ENCODE assay signal across 13 cellular contexts in the genomic region with DNA sequence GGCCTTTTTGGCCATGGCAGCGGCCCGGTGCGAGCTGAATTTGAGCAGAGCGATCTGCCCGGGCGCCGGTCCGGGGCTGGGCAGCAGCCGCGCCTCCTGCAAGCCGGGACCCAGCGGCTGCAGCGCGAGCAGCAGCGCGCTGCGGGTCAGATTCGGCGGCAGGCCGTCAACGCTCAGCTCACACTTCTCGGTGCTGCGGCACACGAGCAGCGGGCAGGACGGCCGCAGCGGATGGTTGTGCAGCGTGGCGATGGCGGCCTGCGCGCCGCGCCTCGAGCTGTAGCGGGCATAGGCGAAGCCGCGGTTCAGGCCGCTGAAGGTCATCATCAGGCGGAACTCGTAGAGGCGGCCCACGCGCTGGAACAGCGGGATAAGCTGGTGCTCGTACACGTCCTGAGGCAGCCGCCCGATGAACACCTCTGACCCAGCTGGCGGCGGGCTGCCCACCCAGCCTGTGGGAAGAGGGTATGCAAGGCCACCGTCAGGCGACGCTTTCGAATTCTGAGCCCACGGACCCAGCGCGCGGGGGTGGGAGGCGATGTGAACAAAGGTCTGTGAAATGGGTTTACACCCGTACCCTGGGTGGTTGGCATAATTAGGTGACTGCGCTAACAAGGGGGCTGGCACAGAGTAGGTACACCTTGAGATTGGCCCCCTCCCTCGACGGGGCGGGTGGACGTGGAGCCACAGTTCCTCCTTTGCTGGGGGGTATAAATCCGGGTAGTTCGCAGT. TPM values are rescaled to one million over a fixed set of nuclear protein-coding genes. Genes with fewer than 3 reads are reported as not detected.
DNase-seq lines count a peak whose midpoint lies in the region; ATAC-seq and TF ChIP-seq lines count a peak whose summit lies in the region.
"Had no signal": no experiment of that assay in that cellular context is flagged by ENCODE, and none has a peak within 500 bp of the region (broad histone marks: within the 10 kb centered on the region; RNA-seq: fewer than 3 reads in every experiment).

No MANE protein-coding gene starts in this region.

- no peak for DNase-seq in activated T-cell treated with anti-CD3 and anti-CD28 coated beads, Interleukin-2, amount 50 U/mL, for 4 hours
- no peak for DNase-seq in activated T-cell treated with anti-CD3 and anti-CD28 coated beads, Interleukin-2, amount 50 U/mL, for 48 hours
- peak; percentile 37 for DNase-seq in adipocyte (ENCODE audit: low read depth)
- peak; percentile 41 for DNase-seq in testis
- DNase-seq in T-helper 17 cell = no peak
- DNase-seq in NCI-H526 treated with DMSO at 0.1 percent for 48 hours (lab: John Stamatoyannopoulos, UW) = no peak
- DNase-seq in NCI-H2029 treated with DMSO at 0.1 percent for 48 hours (lab: John Stamatoyannopoulos, UW) = no peak
- DNase-seq: effector CD4-positive, alpha-beta T cell; Karpas-422; mesendoderm had no signal

- ATAC-seq in activated T-cell treated with anti-CD3 and anti-CD28 coated beads, Interleukin-2, amount 50 U/mL, for 4 hours = peak; percentile 4 to 19
- no peak for ATAC-seq in T-helper 17 cell

- H3K36me3 ChIP-seq in adipocyte (ENCODE audit: control insufficient read depth, insufficient read depth, low read length, severe bottlenecking) (peaks cover 77% of the 10 kb centered on the region), iPS-15b (ENCODE audit: control insufficient read depth, insufficient read depth, low read length) (peaks cover 54% of the 10 kb centered on the region), testis (ENCODE audit: low read depth, missing control alignments) (no peaks in the 10 kb centered on the region)
- H3K36me3 ChIP-seq: uterus had no signal

- H3K4me3 ChIP-seq in adipocyte (ENCODE audit: low read length) (peak overlapping the region; percentile 31), iPS-15b (ENCODE audit: low read depth, low read length) (peak overlapping the region; percentile 26), testis (peak overlapping the region; percentile 38 to 39)
- H3K4me3 ChIP-seq: BLaER1 treated with 17β-estradiol and CSF1 and Interleukin-3, amounts not matched to agents 10 nM and 100 nM; uterus had no signal

- WGBS in testis, 2 donors = 46 to 61% methylated on average over 15 to 70 of the region's 70 CpGs

- no peaks in the 10 kb centered on the region for H3K27me3 ChIP-seq in adipocyte (replicated peaks; ENCODE audit: control insufficient read depth, insufficient read depth, low read length)
- H3K27me3 ChIP-seq in iPS-15b (ENCODE audit: control insufficient read depth, insufficient read depth, low read length) = no peaks in the 10 kb centered on the region
- H3K27me3 ChIP-seq in testis = no peaks in the 10 kb centered on the region
- H3K27me3 ChIP-seq: BLaER1 treated with 17β-estradiol and CSF1 and Interleukin-3, amounts not matched to agents 10 nM and 100 nM; uterus had no signal

- TF ChIP-seq CTCF in testis (IDR thresholded peaks at IDR 0.05) = no peak

- no peak overlapping the region for H3K4me3 Mint-ChIP-seq in activated T-cell treated with anti-CD3 and anti-CD28 coated beads, Interleukin-2, amount 50 U/mL, for 4 hours
- H3K4me3 Mint-ChIP-seq in T-helper 17 cell = no peak overlapping the region

- no peak overlapping the region for H3K27ac ChIP-seq in testis
- H3K27ac ChIP-seq: BLaER1 treated with 17β-estradiol and CSF1 and Interleukin-3, amounts not matched to agents 10 nM and 100 nM; uterus had no signal

- H3K9me3 ChIP-seq in adipocyte (ENCODE audit: control insufficient read depth, low read length) = no peaks in the 10 kb centered on the region
- no peaks in the 10 kb centered on the region for H3K9me3 ChIP-seq in iPS-15b (ENCODE audit: control insufficient read depth, insufficient read depth, low read length)
- H3K9me3 ChIP-seq in testis = no peaks in the 10 kb centered on the region
- H3K9me3 ChIP-seq in T-helper 17 cell (ENCODE audit: control insufficient read depth, low read length, poor library complexity, severe bottlenecking) = no peaks in the 10 kb centered on the region
- H3K9me3 ChIP-seq: BLaER1 treated with 17β-estradiol and CSF1 and Interleukin-3, amounts not matched to agents 10 nM and 100 nM; uterus had no signal

- H3K4me1 ChIP-seq in adipocyte (ENCODE audit: control insufficient read depth, insufficient read depth, low read length) (no peaks in the 10 kb centered on the region), iPS-15b (ENCODE audit: control insufficient read depth, insufficient read depth, low read length) (peaks cover 4% of the 10 kb centered on the region), testis (no peaks in the 10 kb centered on the region)
- H3K4me1 ChIP-seq: uterus had no signal

- TF ChIP-seq POLR2A in testis (IDR thresholded peaks at IDR 0.05) = no peak

- H3K4me1 Mint-ChIP-seq in activated T-cell treated with anti-CD3 and anti-CD28 coated beads, Interleukin-2, amount 50 U/mL, for 4 hours (ENCODE audit: low read depth) = peaks cover 4% of the 10 kb centered on the region
- H3K4me1 Mint-ChIP-seq in T-helper 17 cell = peaks cover 6% of the 10 kb centered on the region

- intact Hi-C loops in testis (cut with DNase I; ENCODE audit: low total_unique reads) = no loop called here

- H3K27me3 Mint-ChIP-seq in activated T-cell treated with anti-CD3 and anti-CD28 coated beads, Interleukin-2, amount 50 U/mL, for 4 hours (ENCODE audit: low read depth) = no peaks in the 10 kb centered on the region
- no peaks in the 10 kb centered on the region for H3K27me3 Mint-ChIP-seq in T-helper 17 cell

- H3K9ac ChIP-seq in adipocyte (ENCODE audit: low read length) = no peak overlapping the region
- peak overlapping the region; percentile 37 for H3K9ac ChIP-seq in iPS-15b (ENCODE audit: low read depth, low read length)
- H3K9ac ChIP-seq: BLaER1 treated with 17β-estradiol and CSF1 and Interleukin-3, amounts not matched to agents 10 nM and 100 nM had no signal

- H3K27ac Mint-ChIP-seq in T-helper 17 cell = no peak overlapping the region

- H3K9me3 Mint-ChIP-seq in activated T-cell treated with anti-CD3 and anti-CD28 coated beads, Interleukin-2, amount 50 U/mL, for 4 hours = no peaks in the 10 kb centered on the region

- H3K36me3 Mint-ChIP-seq in activated T-cell treated with anti-CD3 and anti-CD28 coated beads, Interleukin-2, amount 50 U/mL, for 4 hours (ENCODE audit: insufficient read depth) = peaks cover 51% of the 10 kb centered on the region
- peaks cover 2% of the 10 kb centered on the region for H3K36me3 Mint-ChIP-seq in T-helper 17 cell (ENCODE audit: low read depth)

RNA-seq across cellular contexts. Expression of gene DND1, which starts 0.8 kb away (rescaled TPM):
- 1 to 10 TPM; 3.1 to 5.6 (median 4.5) TPM for total RNA-seq in activated T-cell treated with anti-CD3 and anti-CD28 coated beads, Interleukin-2, amount 50 U/mL, for 4 hours
- total RNA-seq in testis (10 to 100 TPM; 31.8 to 47.2 TPM), T-helper 17 cell (1 to 10 TPM; 1.2 to 1.9 TPM)
- polyA plus RNA-seq in testis (ENCODE audit: insufficient read depth, low read depth, low replicate concordance) = 21.8 TPM

RNA-seq across cellular contexts. Expression of gene WDR55, which starts 7.9 kb away (rescaled TPM):
- total RNA-seq in activated T-cell treated with anti-CD3 and anti-CD28 coated beads, Interleukin-2, amount 50 U/mL, for 4 hours = 10 to 100 TPM; 47.7 to 50.0 (median 49.5) TPM
- total RNA-seq in testis (10 to 100 TPM; 17.6 to 21.1 TPM), T-helper 17 cell (10 to 100 TPM; 34.8 to 36.3 TPM)
- polyA plus RNA-seq in testis (ENCODE audit: insufficient read depth, low read depth, low replicate concordance) = 11.7 TPM

RNA-seq across cellular contexts. Expression of gene HARS1, which starts 18.5 kb away (rescaled TPM):
- total RNA-seq in activated T-cell treated with anti-CD3 and anti-CD28 coated beads, Interleukin-2, amount 50 U/mL, for 4 hours = 100 to 1,000 TPM; 125 to 133 (median 131) TPM
- total RNA-seq in testis (10 to 100 TPM; 58.7 to 63.9 TPM), T-helper 17 cell (10 to 100 TPM; 44.8 to 49.3 TPM)
- 73.4 TPM for polyA plus RNA-seq in testis (ENCODE audit: insufficient read depth, low read depth, low replicate concordance)

RNA-seq across cellular contexts. Expression of gene HARS2, which starts 18.6 kb away (rescaled TPM):
- total RNA-seq in activated T-cell treated with anti-CD3 and anti-CD28 coated beads, Interleukin-2, amount 50 U/mL, for 4 hours = 10 to 100 TPM; 28.6 to 31.3 (median 29.5) TPM
- 10 to 100 TPM; 40.2 to 43.1 TPM for total RNA-seq in testis
- 30.8 TPM for polyA plus RNA-seq in testis (ENCODE audit: insufficient read depth, low read depth, low replicate concordance)
- total RNA-seq in T-helper 17 cell = 10 to 100 TPM; 33.5 to 34.9 TPM

RNA-seq across cellular contexts. Expression of gene IK, which starts 25.0 kb away (rescaled TPM):
- 100 to 1,000 TPM; 102 to 110 (median 106) TPM for total RNA-seq in activated T-cell treated with anti-CD3 and anti-CD28 coated beads, Interleukin-2, amount 50 U/mL, for 4 hours
- total RNA-seq in testis (100 to 1,000 TPM; 160 to 192 TPM), T-helper 17 cell (100 to 1,000 TPM; 168 to 172 TPM)
- 187 TPM for polyA plus RNA-seq in testis (ENCODE audit: insufficient read depth, low read depth, low replicate concordance)

Comparison
In these comparisons a context has a peak if more than half of its experiments do, and no peak if none do; other contexts are left out.
1. DNase-seq: peak in adipocyte (single experiment) and testis (single experiment); none in activated T-cell treated with anti-CD3 and anti-CD28 coated beads, Interleukin-2, amount 50 U/mL, for 4 hours (single experiment), activated T-cell treated with anti-CD3 and anti-CD28 coated beads, Interleukin-2, amount 50 U/mL, for 48 hours (0 of 2), T-helper 17 cell (0 of 3), NCI-H526 treated with DMSO at 0.1 percent for 48 hours (single experiment) and NCI-H2029 treated with DMSO at 0.1 percent for 48 hours (single experiment).
2. RNA of gene DND1, which starts 0.8 kb away (total RNA-seq): 31.8 to 47.2 TPM in testis; 3.1 to 5.6 TPM in activated T-cell treated with anti-CD3 and anti-CD28 coated beads, Interleukin-2, amount 50 U/mL, for 4 hours and 1.2 to 1.9 TPM in T-helper 17 cell; every median in the first group is over 4 times any median in the second.
3. Peak in every context shown above with its lines, with median percentiles within 50 percentile points of each other: H3K4me3 ChIP-seq.